ENCODE assay signal across 8 cellular contexts in the genomic region with DNA sequence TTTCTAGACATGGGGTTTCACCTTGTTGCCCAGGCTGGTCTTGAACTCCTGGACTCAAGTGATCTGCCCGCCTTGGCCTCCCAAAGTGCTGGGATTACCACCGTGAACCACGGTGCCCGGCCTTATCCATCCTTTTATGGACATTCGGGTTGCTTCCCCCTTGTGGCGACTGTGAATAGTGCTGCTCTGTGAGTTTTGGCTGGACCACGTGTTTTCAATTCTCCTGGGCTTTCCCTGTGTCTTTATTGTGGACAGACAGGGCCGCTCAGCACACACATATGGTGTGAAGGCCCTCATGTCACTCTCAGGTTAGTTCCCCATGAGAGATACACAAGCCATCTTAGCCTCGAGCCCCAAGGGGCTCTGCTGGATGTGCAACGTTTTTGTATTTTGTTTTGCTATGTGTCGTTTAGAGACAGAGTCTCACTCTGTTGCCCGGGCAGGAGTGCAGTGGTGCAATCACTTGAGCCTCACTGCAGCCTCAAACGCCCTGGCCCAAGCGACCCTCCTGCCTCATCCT. TPM values are rescaled to one million over a fixed set of nuclear protein-coding genes. Genes with fewer than 3 reads are reported as not detected.
DNase-seq lines count a peak whose midpoint lies in the region; ATAC-seq and TF ChIP-seq lines count a peak whose summit lies in the region.

No MANE protein-coding gene starts in this region.

- H3K27ac ChIP-seq in 22Rv1: peak overlapping the region; percentile 50
- H3K27ac ChIP-seq in lung (ENCODE audit: low read depth in 1 of 2, low read length in 1 of 2): peak overlapping the region in 1 of 2 donors; percentile 39

- no peaks in the 10 kb centered on the region for H3K9me3 ChIP-seq in lung (ENCODE audit: control insufficient read depth in 2 of 2, insufficient read depth in 1 of 2, low read length in 1 of 2)

- peaks cover 0 to 15% of the 10 kb centered on the region in 2 donors for H3K36me3 ChIP-seq in lung (ENCODE audit: control insufficient read depth in 2 of 2, insufficient read depth in 2 of 2, low read length in 2 of 2)

- peaks cover 0 to 9% of the 10 kb centered on the region in 2 donors for H3K4me1 ChIP-seq in lung (ENCODE audit: control insufficient read depth in 2 of 2, insufficient read depth in 2 of 2, low read length in 2 of 2)

- ATAC-seq in HG03442 (IDR thresholded peaks at IDR 0.05; ENCODE audit: unreplicated experiment) (peak; percentile 51), lung (ENCODE audit: insufficient read depth, low FRiP score) (peak; percentile 84)

- TF ChIP-seq CTCF in 22Rv1 (IDR thresholded peaks at IDR 0.05) (peak; percentile 87), GM13976 (IDR thresholded peaks at IDR 0.05; ENCODE audit: borderline replicate concordance, control extremely low read depth, extremely low read depth, insufficient read depth, missing control alignments) (peak; percentile 73), lung (IDR thresholded peaks at IDR 0.05; ENCODE audit: control extremely low read depth, extremely low read depth) (peak; percentile 69)

- 13 to 14% methylated on average over 14 of the region's 14 CpGs for WGBS in lung, 2 donors

- in situ Hi-C loops in GM13976 (cut with MboI; ENCODE audit: low sequenced_read_pairs, unreplicated experiment): loop anchor here (25.0 kb wide), 1 partner anchor 276 kb away; a partner anchor contains a TSS

- H3K27me3 ChIP-seq in lung (ENCODE audit: control insufficient read depth, insufficient read depth): no peaks in the 10 kb centered on the region

- H3K4me3 ChIP-seq in lung: no peak overlapping the region

- DNase-seq in GM13976 (ENCODE audit: low spot score): peak; percentile 86
- peak; percentile 94 for DNase-seq in NCI-H69 (lab: John Stamatoyannopoulos, UW)
- peak; percentile 44 to 68 for DNase-seq in activated CD4-positive, alpha-beta T cell treated with anti-CD3 and anti-CD28 coated beads, Interleukin-2, amount 50 U/mL, for 24 hours (ENCODE audit: low read depth in 1 of 2, low spot score in 1 of 2)
- peak; percentile 92 for DNase-seq in dermis blood vessel endothelial cell
- DNase-seq in lung (ENCODE audit: low spot score): peak; percentile 77
- peak; percentile 37 for DNase-seq in stimulated activated CD8-positive, alpha-beta memory T cell treated with anti-CD3 and anti-CD28 coated beads, Interleukin-12 subunit alpha, Interleukin-12 subunit beta, amount 100 ng/mL, for 24 hours (ENCODE audit: extremely low read depth)

RNA-seq across cellular contexts. Expression of a gene that starts 40.5 kb away (rescaled TPM):
- 40.8 and 42.4 TPM in 2 replicates for total RNA-seq in dermis blood vessel endothelial cell
- total RNA-seq in lung: 10 to 100 TPM; 64.4 to 68.0 TPM
- 10 to 100 TPM; 21.6 to 24.7 TPM for polyA plus RNA-seq in lung

RNA-seq across cellular contexts. Expression of a gene that starts 40.8 kb away (rescaled TPM):
- total RNA-seq in dermis blood vessel endothelial cell (20.1 and 26.7 TPM in 2 replicates), lung (10 to 100 TPM; 22.3 to 42.8 TPM)
- 10 to 100 TPM; 27.9 to 29.5 TPM for polyA plus RNA-seq in lung

RNA-seq across cellular contexts. Expression of a gene that starts 44.3 kb away (rescaled TPM):
- total RNA-seq in dermis blood vessel endothelial cell (47.0 and 104 TPM in 2 replicates), lung (10 to 100 TPM; 38.6 to 93.7 TPM)
- 10 to 100 TPM; 30.6 to 36.2 TPM for polyA plus RNA-seq in lung

Comparison
In these comparisons a context has a peak if more than half of its experiments do, and no peak if none do; other contexts are left out.
1. DNase-seq: peak in every context shown above with its lines; median percentile 94 in NCI-H69; 92 in dermis blood vessel endothelial cell; 86 in GM13976; 77 in lung; 56 in activated CD4-positive, alpha-beta T cell treated with anti-CD3 and anti-CD28 coated beads, Interleukin-2, amount 50 U/mL, for 24 hours; 37 in stimulated activated CD8-positive, alpha-beta memory T cell treated with anti-CD3 and anti-CD28 coated beads, Interleukin-12 subunit alpha, Interleukin-12 subunit beta, amount 100 ng/mL, for 24 hours.